ENCODE assay signal across 8 cellular contexts in genomic region chr18:48412339-48412929, GRCh38. TPM values are rescaled to one million over a fixed set of nuclear protein-coding genes. Genes with fewer than 3 reads are reported as not detected.
DNase-seq lines count a peak whose midpoint lies in the region; ATAC-seq and TF ChIP-seq lines count a peak whose summit lies in the region.

No MANE protein-coding gene starts in this region.

- H3K27ac Mint-ChIP-seq in CD8-positive, alpha-beta T cell: no peak overlapping the region

- TF ChIP-seq CTCF in CD8-positive, alpha-beta T cell (IDR thresholded peaks at IDR 0.05): peak; percentile 29
- TF ChIP-seq CTCF in astrocyte of the cerebellum (IDR thresholded peaks at IDR 0.05; ENCODE audit: low read depth, low read length, missing control alignments): peak; percentile 83

- H3K27me3 ChIP-seq in CD8-positive, alpha-beta T cell (ENCODE audit: insufficient read depth, low read length): peaks cover 12% of the 10 kb centered on the region
- H3K27me3 ChIP-seq in GM23248 (replicated peaks; ENCODE audit: insufficient read depth): peaks cover 52% of the 10 kb centered on the region

- no peaks in the 10 kb centered on the region for H4K20me1 ChIP-seq in GM23248 (ENCODE audit: insufficient read depth)

- H2AFZ ChIP-seq in GM23248: no peak overlapping the region

- H3K36me3 ChIP-seq in CD8-positive, alpha-beta T cell (ENCODE audit: insufficient read depth, low read length): no peaks in the 10 kb centered on the region
- H3K36me3 ChIP-seq in GM23248 (ENCODE audit: low read depth): no peaks in the 10 kb centered on the region

- no peaks in the 10 kb centered on the region for H3K9me3 ChIP-seq in CD8-positive, alpha-beta T cell (ENCODE audit: low read length)
- no peaks in the 10 kb centered on the region for H3K9me3 ChIP-seq in GM23248 (ENCODE audit: low read depth)

- peaks cover 13% of the 10 kb centered on the region for H3K4me1 Mint-ChIP-seq in CD8-positive, alpha-beta T cell (ENCODE audit: low read depth)

- H3K4me2 ChIP-seq in GM23248 (ENCODE audit: unreplicated experiment): no peak overlapping the region

- H3K4me1 ChIP-seq in CD8-positive, alpha-beta T cell (ENCODE audit: insufficient read depth, low read length): peaks cover 8% of the 10 kb centered on the region
- H3K4me1 ChIP-seq in GM23248 (ENCODE audit: insufficient read depth): no peaks in the 10 kb centered on the region

- no peaks in the 10 kb centered on the region for H3F3A ChIP-seq in GM23248 (ENCODE audit: insufficient read depth)

- DNase-seq in CD8-positive, alpha-beta T cell: no peak
- DNase-seq in GM23248 (peak; percentile 66), NCI-H510A (lab: John Stamatoyannopoulos, UW) (peak; percentile 35), astrocyte of the cerebellum (ENCODE audit: low read depth) (no peak), left kidney (ENCODE audit: low read depth, low spot score) (peak; percentile 82)

- intact Hi-C loops in CD8-positive, alpha-beta T cell (cut with DNase I, micrococcal nuclease): no loop called here

- H3K4me3 Mint-ChIP-seq in CD8-positive, alpha-beta T cell: no peak overlapping the region

- WGBS in GM23248 (ENCODE audit: low coverage in 1 of 2, low lambda C conversion rate in 2 of 2, missing lambda C conversion rate in 2 of 2), 2 experiments: 15 to 17% methylated on average over 7 of the region's 7 CpGs

- H3K27me3 Mint-ChIP-seq in CD8-positive, alpha-beta T cell (ENCODE audit: low read depth): peaks cover 68% of the 10 kb centered on the region

- H3K79me2 ChIP-seq in GM23248 (ENCODE audit: insufficient read depth): no peaks in the 10 kb centered on the region

- no peaks in the 10 kb centered on the region for H3K9me2 ChIP-seq in GM23248 (ENCODE audit: insufficient read depth)

- no peak overlapping the region for H3K4me3 ChIP-seq in CD8-positive, alpha-beta T cell (ENCODE audit: low read depth, low read length)
- H3K4me3 ChIP-seq in GM23248: no peak overlapping the region
- H3K4me3 ChIP-seq in astrocyte of the cerebellum (ENCODE audit: low read depth, low read length): no peak overlapping the region

- peak; percentile 34 for ATAC-seq in CD8-positive, alpha-beta T cell
- ATAC-seq in HG02973 (IDR thresholded peaks at IDR 0.05; ENCODE audit: unreplicated experiment) (no peak), GM21529 (IDR thresholded peaks at IDR 0.05; ENCODE audit: unreplicated experiment) (no peak), HG03460 (IDR thresholded peaks at IDR 0.05; ENCODE audit: unreplicated experiment) (no peak)

- H3K9ac ChIP-seq in GM23248: no peak overlapping the region

- POLR2A ChIA-PET in CD8-positive, alpha-beta T cell (lab: Charles Lee): no interaction called here

- no peak overlapping the region for H3K27ac ChIP-seq in CD8-positive, alpha-beta T cell (ENCODE audit: low read depth, low read length)
- H3K27ac ChIP-seq in GM23248: no peak overlapping the region

- in situ Hi-C loops in GM23248 (cut with MboI) (no loop called here), astrocyte of the cerebellum (cut with HindIII; ENCODE audit: low sequenced_read_pairs) (no loop called here)

- CTCF ChIA-PET in CD8-positive, alpha-beta T cell (lab: Charles Lee): interaction anchor here (0.7 kb wide), 1 partner anchor 16 kb away, joined by 3 read pairs; no protein-coding TSS in a partner anchor

- peaks cover 2% of the 10 kb centered on the region for H3K9me3 Mint-ChIP-seq in CD8-positive, alpha-beta T cell

- H3K36me3 Mint-ChIP-seq in CD8-positive, alpha-beta T cell: no peaks in the 10 kb centered on the region

RNA-seq across cellular contexts. Expression of gene ZBTB7C, which starts 3.3 kb away (rescaled TPM):
- not detected for total RNA-seq in CD8-positive, alpha-beta T cell
- total RNA-seq in GM23248 (2014; rRNA removed; shearing (Covaris generic)): not detected in 2 replicates
- polyA plus RNA-seq in GM23248 (2016; fragmentation: Nextera tagmentation; extraction: Ambion mirVana): not detected in 2 replicates

Comparison
In these comparisons a context has a peak if more than half of its experiments do, and no peak if none do; other contexts are left out.
1. DNase-seq: peak in GM23248 (single experiment), NCI-H510A (single experiment) and left kidney (single experiment); none in CD8-positive, alpha-beta T cell (0 of 7) and astrocyte of the cerebellum (single experiment).